Comparison of ENCODE assay signal across 7 cellular contexts in the genomic region with DNA sequence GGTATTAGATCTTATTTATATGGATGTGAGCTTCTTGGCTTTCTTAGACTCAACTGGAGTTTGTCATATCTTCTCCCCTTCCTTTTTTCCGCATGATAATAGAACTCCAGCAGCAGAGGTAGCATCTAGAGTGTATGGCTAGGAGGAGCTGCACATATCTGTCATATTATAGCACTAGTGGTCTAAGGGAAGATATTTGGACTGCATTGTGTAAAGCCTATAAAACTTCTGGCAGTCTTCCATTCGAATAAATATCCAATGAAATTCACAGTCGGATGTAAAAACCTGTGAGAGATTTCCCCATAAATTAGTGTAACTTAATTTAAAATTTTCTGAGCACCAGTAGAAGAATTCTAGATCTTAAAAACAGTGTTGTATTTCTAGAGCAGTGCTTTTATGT.
"Had no signal": no experiment of that assay in that cellular context is flagged by ENCODE, and none has a peak within 500 bp of the region (broad histone marks: within the 10 kb centered on the region; RNA-seq: fewer than 3 reads in every experiment).

No MANE protein-coding gene starts in this region.

- DNase-seq: H9, HCEC 1CT, HFFc6, KBM-7 had no signal

- H3K27ac ChIP-seq: HL-60 had no signal

- ATAC-seq: GM23338, HepG2 had no signal

- H3K4me2 ChIP-seq: GM23338 had no signal

- H2AFZ ChIP-seq: GM23338 had no signal

- H3K4me3 ChIP-seq: GM23338 had no signal
